In the genomic region with DNA sequence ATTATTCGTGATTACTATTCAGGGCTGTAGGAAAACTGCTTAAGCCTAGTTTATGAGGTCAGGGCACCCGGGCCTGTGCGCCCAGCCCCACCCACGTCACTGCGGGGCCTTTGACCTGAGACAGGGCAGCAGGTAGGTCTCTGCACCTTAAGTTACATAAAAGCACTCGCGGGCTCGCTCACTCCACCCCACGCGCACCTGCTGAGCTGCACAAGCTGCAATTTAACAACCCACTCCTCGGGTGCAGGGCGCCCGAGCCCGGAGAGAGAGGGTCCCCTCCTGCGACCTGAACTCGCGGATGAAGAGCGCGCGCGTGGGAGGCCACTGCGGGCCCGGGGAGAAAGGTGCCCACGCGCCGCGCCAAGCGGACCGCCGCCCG, we compare ENCODE assay signal across 8 cellular contexts. TPM values are rescaled to one million over a fixed set of nuclear protein-coding genes. Genes with fewer than 3 reads are reported as not detected.
DNase-seq lines count a peak whose midpoint lies in the region; ATAC-seq and TF ChIP-seq lines count a peak whose summit lies in the region.

No MANE protein-coding gene starts in this region.

- peak overlapping the region; percentile 43; the same call in 1 of the 2 replicates for H3K4ac ChIP-seq in IMR-90 (ENCODE audit: low read depth, low read length)

- H3K14ac ChIP-seq in IMR-90 (replicated peaks; ENCODE audit: low read depth, low read length): no peak overlapping the region

- WGBS in IMR-90 (ENCODE audit: extremely low coverage in 2 of 2, insufficient read length in 1 of 2), 2 experiments: no CpG with 5 or more reads among the region's 31 CpGs
- 0% methylated on average over 31 of the region's 31 CpGs for WGBS in aorta, 2 donors

- H3K36me3 ChIP-seq in IMR-90 (ENCODE audit: control insufficient read depth, insufficient read depth, low read length) (peaks cover 16% of the 10 kb centered on the region), breast epithelium (no peaks in the 10 kb centered on the region), mucosa of descending colon (ENCODE audit: low read depth) (no peaks in the 10 kb centered on the region), aorta (ENCODE audit: control insufficient read depth in 1 of 2, insufficient read depth in 2 of 2, low read length in 1 of 2) (peaks cover 2 to 5% of the 10 kb centered on the region in 2 donors)

- peaks cover 29 to 31% of the 10 kb centered on the region in 2 experiments for H3K79me1 ChIP-seq in IMR-90 (ENCODE audit: low read depth in 1 of 2, low read length in 2 of 2)

- H2AFZ ChIP-seq in IMR-90 (replicated peaks; ENCODE audit: low read length, poor library complexity): peak overlapping the region; percentile 97

- H3K9ac ChIP-seq in IMR-90 (ENCODE audit: low read depth, low read length): peak overlapping the region; percentile 81

- H3K4me2 ChIP-seq in IMR-90 (ENCODE audit: low read depth, low read length): peak overlapping the region; percentile 100

- H4K5ac ChIP-seq in IMR-90 (ENCODE audit: low read depth, low read length): no peak overlapping the region

- intact Hi-C loops in activated naive CD4-positive, alpha-beta T cell treated with anti-CD3 and anti-CD28 coated beads for 36 hours (cut with micrococcal nuclease): loop anchor here (1.0 to 2.0 kb wide), 2 partner anchors 29 to 242 kb away; a partner anchor contains a TSS
- intact Hi-C loops in IMR-90 (cut with micrococcal nuclease) (loop anchor here (2.0 kb wide), 1 partner anchor 36 kb away; a partner anchor contains a TSS), breast epithelium (cut with DNase I; ENCODE audit: low total_unique reads) (no loop called here), mucosa of descending colon (cut with DNase I, micrococcal nuclease) (no loop called here), aorta (cut with DNase I) (loop anchor here in 1 of 2 donors (2.0 kb wide), 1 partner anchor 28 kb away; a partner anchor contains a TSS)

- no peak overlapping the region for H2BK15ac ChIP-seq in IMR-90 (ENCODE audit: low read depth, low read length)

- H3K27ac Mint-ChIP-seq in activated naive CD4-positive, alpha-beta T cell treated with anti-CD3 and anti-CD28 coated beads for 36 hours: peak overlapping the region; percentile 26

- TF ChIP-seq POLR2A in IMR-90 (IDR thresholded peaks at IDR 0.05; ENCODE audit: low read depth, low read length) (no peak), breast epithelium (IDR thresholded peaks at IDR 0.05) (no peak)

- BruUV-seq in IMR-90 (replicated peaks; lab: Mats Ljungman, UMichigan): no TSS peak

- TF ChIP-seq RAD21 in IMR-90 (IDR thresholded peaks at IDR 0.05; ENCODE audit: low read length): no peak

- in situ Hi-C loops in IMR-90 (cut with MboI; ENCODE audit: low sequenced_read_pairs): no loop called here

- H3K27me3 Mint-ChIP-seq in activated naive CD4-positive, alpha-beta T cell treated with anti-CD3 and anti-CD28 coated beads for 36 hours (ENCODE audit: low read depth): peaks cover 10% of the 10 kb centered on the region

- CTCF ChIA-PET in activated naive CD4-positive, alpha-beta T cell treated with anti-CD3 and anti-CD28 coated beads for 36 hours (lab: Charles Lee): interaction anchor here (0.8 to 3.2 kb wide), 2 partner anchors 12 to 29 kb away, joined by 3 to 20 read pairs; no protein-coding TSS in a partner anchor
- CTCF ChIA-PET in IMR-90 (lab: Yijun Ruan, JAX): interaction anchor here (0.6 to 1.7 kb wide), 3 partner anchors 9 to 11 kb away, joined by 3 to 5 read pairs (median 4); no protein-coding TSS in a partner anchor

- peaks cover 12% of the 10 kb centered on the region for H3K27me3 ChIP-seq in IMR-90 (ENCODE audit: control insufficient read depth, insufficient read depth, low read length)
- peaks cover 0 to 5% of the 10 kb centered on the region in 2 donors for H3K27me3 ChIP-seq in breast epithelium
- H3K27me3 ChIP-seq in aorta (ENCODE audit: control insufficient read depth in 1 of 2, insufficient read depth in 2 of 2, low read length in 1 of 2): no peaks in the 10 kb centered on the region

- H3K4me1 ChIP-seq in IMR-90 (ENCODE audit: control insufficient read depth, insufficient read depth, low read length): peaks cover 4% of the 10 kb centered on the region; the same call in 1 of the 2 replicates
- peaks cover 4 to 5% of the 10 kb centered on the region in 2 donors for H3K4me1 ChIP-seq in breast epithelium
- peaks cover 11% of the 10 kb centered on the region for H3K4me1 ChIP-seq in mucosa of descending colon (ENCODE audit: low read depth)
- no peaks in the 10 kb centered on the region for H3K4me1 ChIP-seq in aorta (ENCODE audit: control insufficient read depth in 1 of 2, insufficient read depth in 2 of 2, low read length in 2 of 2)

- H4K8ac ChIP-seq in IMR-90 (ENCODE audit: low read depth in 2 of 2, low read length in 2 of 2): peak overlapping the region; percentile 20 to 93; a peak in 2 of 4 replicates

- H3K4me3 Mint-ChIP-seq in activated naive CD4-positive, alpha-beta T cell treated with anti-CD3 and anti-CD28 coated beads for 36 hours: peak overlapping the region; percentile 87

- H2BK5ac ChIP-seq in IMR-90 (ENCODE audit: low read depth, low read length, poor library complexity, severe bottlenecking): no peak overlapping the region

- dilution Hi-C loops in IMR-90 (cut with HindIII; ENCODE audit: low sequenced_read_pairs, unreplicated experiment): no loop called here

- no peak overlapping the region for H2BK20ac ChIP-seq in IMR-90 (ENCODE audit: low read depth, low read length)

- H3K27ac ChIP-seq in IMR-90 (ENCODE audit: insufficient read depth, low read length) (peak overlapping the region; percentile 50; the same call in 1 of the 2 replicates), breast epithelium (peak overlapping the region in 1 of 2 donors; percentile 60), aorta (ENCODE audit: low read depth in 1 of 2, low read length in 2 of 2) (no peak overlapping the region)

- no peak overlapping the region for H2BK120ac ChIP-seq in IMR-90 (ENCODE audit: low read depth, low read length)

- peak overlapping the region; percentile 83; the same call in 1 of the 2 replicates for H3K23ac ChIP-seq in IMR-90 (ENCODE audit: low read depth, low read length)

- no peak overlapping the region for H3K18ac ChIP-seq in IMR-90 (ENCODE audit: low read depth, low read length)

- peak overlapping the region; percentile 36 for H2AK5ac ChIP-seq in IMR-90 (ENCODE audit: low read depth, low read length)

- H4K91ac ChIP-seq in IMR-90 (ENCODE audit: insufficient read depth, low read depth, low read length): no peak overlapping the region; the same call in 1 of the 2 replicates

- H3K9me1 ChIP-seq in IMR-90 (ENCODE audit: insufficient read depth, low read length): no peaks in the 10 kb centered on the region; the same call in 1 of the 2 replicates

- peaks cover 26% of the 10 kb centered on the region for H3K4me1 Mint-ChIP-seq in activated naive CD4-positive, alpha-beta T cell treated with anti-CD3 and anti-CD28 coated beads for 36 hours (ENCODE audit: low read depth)

- peak overlapping the region; percentile 47 for H2AK9ac ChIP-seq in IMR-90 (replicated peaks; ENCODE audit: low read depth, low read length, poor library complexity)

- H3K56ac ChIP-seq in IMR-90 (ENCODE audit: extremely low read depth, insufficient read depth, low read length): peak overlapping the region; percentile 55; the same call in 1 of the 2 replicates

- H3K9me3 Mint-ChIP-seq in activated naive CD4-positive, alpha-beta T cell treated with anti-CD3 and anti-CD28 coated beads for 36 hours: no peaks in the 10 kb centered on the region

- POLR2A ChIA-PET in IMR-90 (lab: Charles Lee; ENCODE audit: unreplicated experiment): no interaction called here

- peaks cover 4% of the 10 kb centered on the region; the same call in 1 of the 2 replicates for H4K20me1 ChIP-seq in IMR-90 (ENCODE audit: insufficient read depth, low read length)

- TF ChIP-seq CTCF in IMR-90 (conservative IDR thresholded peaks at IDR 0.05; ENCODE audit: low read depth, low read length): no peak
- no peak for TF ChIP-seq CTCF in breast epithelium (IDR thresholded peaks at IDR 0.05)
- TF ChIP-seq CTCF in mucosa of descending colon (IDR thresholded peaks at IDR 0.05): no peak

- DNase-seq in activated naive CD4-positive, alpha-beta T cell treated with anti-CD3 and anti-CD28 coated beads for 36 hours: peak; percentile 22
- no peak for DNase-seq in activated naive CD4-positive, alpha-beta T cell (lab: John Stamatoyannopoulos, UW)
- DNase-seq in IMR-90: no peak
- DNase-seq in breast epithelium (ENCODE audit: low spot score in 2 of 2): no peak
- DNase-seq in mucosa of descending colon: peak; percentile 73 to 80 (median 79)
- DNase-seq in aorta: no peak
- DNase-seq in DMS 273 (lab: John Stamatoyannopoulos, UW; ENCODE audit: unreplicated experiment): no peak
- DNase-seq in GF-D8 (lab: John Stamatoyannopoulos, UW): no peak

- ATAC-seq in IMR-90 (ENCODE audit: low read depth) (no peak; the same call in 1 of the 2 replicates), mucosa of descending colon (peak; percentile 69), aorta (ENCODE audit: low FRiP score) (no peak)

- peak overlapping the region; percentile 98 for H3K4me3 ChIP-seq in IMR-90 (ENCODE audit: insufficient read depth, low read depth, low read length)
- peak overlapping the region; percentile 64 to 88 (median 81) for H3K4me3 ChIP-seq in breast epithelium
- peak overlapping the region; percentile 52 for H3K4me3 ChIP-seq in mucosa of descending colon
- H3K4me3 ChIP-seq in aorta (ENCODE audit: low read length in 2 of 2): peak overlapping the region; percentile 91 to 98

- no peaks in the 10 kb centered on the region for H3K9me3 ChIP-seq in IMR-90 (ENCODE audit: control insufficient read depth, insufficient read depth, low read length)
- H3K9me3 ChIP-seq in breast epithelium: no peaks in the 10 kb centered on the region
- no peaks in the 10 kb centered on the region for H3K9me3 ChIP-seq in mucosa of descending colon
- no peaks in the 10 kb centered on the region for H3K9me3 ChIP-seq in aorta (ENCODE audit: control insufficient read depth, low read length)

- H3K36me3 Mint-ChIP-seq in activated naive CD4-positive, alpha-beta T cell treated with anti-CD3 and anti-CD28 coated beads for 36 hours (ENCODE audit: low read depth): peaks cover 21% of the 10 kb centered on the region

RNA-seq across cellular contexts. Expression of a gene that starts 0.5 kb away (rescaled TPM):
- 10 to 100 TPM; 31.3 to 33.2 TPM for total RNA-seq in activated naive CD4-positive, alpha-beta T cell treated with anti-CD3 and anti-CD28 coated beads for 36 hours
- total RNA-seq in IMR-90 (2012; rRNA removed) (53.9 and 61.7 TPM in 2 replicates), breast epithelium (10 to 100 TPM; 54.0 to 61.6 (median 54.7) TPM), mucosa of descending colon (10 to 100 TPM; 50.4 to 72.3 (median 55.8) TPM), aorta (10 to 100 TPM; 49.7 to 55.8 TPM)
- polyA plus RNA-seq in IMR-90 (2012; rRNA removed) (36.4 and 37.2 TPM in 2 replicates), aorta (10 to 100 TPM; 21.2 to 30.8 TPM)
- 23.0 and 23.1 TPM in 2 replicates for polyA plus RNA-seq in IMR-90 (2012; cell fraction: cytosol; rRNA removed)
- 8.0 and 15.4 TPM in 2 replicates for polyA plus RNA-seq in IMR-90 (2012; cell fraction: nucleus; rRNA removed; ENCODE audit: low replicate concordance)

RNA-seq across cellular contexts. Expression of a gene that starts 8.7 kb away (rescaled TPM):
- total RNA-seq in activated naive CD4-positive, alpha-beta T cell treated with anti-CD3 and anti-CD28 coated beads for 36 hours: not detected
- total RNA-seq in IMR-90 (2012; rRNA removed): not detected in 2 replicates
- not detected in 2 replicates for polyA plus RNA-seq in IMR-90 (2012; rRNA removed)
- not detected in 2 replicates for polyA plus RNA-seq in IMR-90 (2012; cell fraction: cytosol; rRNA removed)
- polyA plus RNA-seq in IMR-90 (2012; cell fraction: nucleus; rRNA removed; ENCODE audit: low replicate concordance): not detected in 2 replicates
- not detected for total RNA-seq in breast epithelium
- not detected for total RNA-seq in mucosa of descending colon
- not detected for total RNA-seq in aorta
- not detected for polyA plus RNA-seq in aorta

RNA-seq across cellular contexts. Expression of a gene that starts 25.6 kb away (rescaled TPM):
- under 1 TPM; 0.07 TPM for total RNA-seq in activated naive CD4-positive, alpha-beta T cell treated with anti-CD3 and anti-CD28 coated beads for 36 hours
- total RNA-seq in IMR-90 (2012; rRNA removed): 1.7 and 1.8 TPM in 2 replicates
- 5.2 and 6.5 TPM in 2 replicates for polyA plus RNA-seq in IMR-90 (2012; rRNA removed)
- polyA plus RNA-seq in IMR-90 (2012; cell fraction: cytosol; rRNA removed): 4.8 and 9.2 TPM in 2 replicates
- polyA plus RNA-seq in IMR-90 (2012; cell fraction: nucleus; rRNA removed; ENCODE audit: low replicate concordance): 11.6 and 25.5 TPM in 2 replicates
- total RNA-seq in breast epithelium: 10 to 100 TPM in 1 of 3 donors, 1 to 10 TPM in 2; 5.4 to 34.6 (median 6.6) TPM
- total RNA-seq in mucosa of descending colon: 10 to 100 TPM; 20.2 to 28.3 (median 20.4) TPM
- 10 to 100 TPM in 1 of 2 donors, 1 to 10 TPM in 1; 4.5 to 17.0 TPM for total RNA-seq in aorta
- 1 to 10 TPM; 3.7 to 4.4 TPM for polyA plus RNA-seq in aorta

RNA-seq across cellular contexts. Expression of a gene that starts 29.4 kb away (rescaled TPM):
- 1 to 10 TPM; 3.2 to 4.1 TPM for total RNA-seq in activated naive CD4-positive, alpha-beta T cell treated with anti-CD3 and anti-CD28 coated beads for 36 hours
- total RNA-seq in IMR-90 (2012; rRNA removed) (2.7 and 3.9 TPM in 2 replicates), breast epithelium (10 to 100 TPM in 2 of 3 donors, 1 to 10 TPM in 1; 2.7 to 32.4 (median 29.9) TPM), mucosa of descending colon (10 to 100 TPM; 35.4 to 63.9 (median 35.9) TPM), aorta (10 to 100 TPM; 13.2 to 31.4 TPM)
- polyA plus RNA-seq in IMR-90 (2012; rRNA removed) (17.2 and 42.9 TPM in 2 replicates), aorta (10 to 100 TPM in 1 of 2 donors, 1 to 10 TPM in 1; 1.5 to 15.8 TPM)
- polyA plus RNA-seq in IMR-90 (2012; cell fraction: cytosol; rRNA removed): 4.7 and 5.1 TPM in 2 replicates
- polyA plus RNA-seq in IMR-90 (2012; cell fraction: nucleus; rRNA removed; ENCODE audit: low replicate concordance): 181 and 244 TPM in 2 replicates

RNA-seq across cellular contexts. Expression of a gene that starts 35.9 kb away (rescaled TPM):
- total RNA-seq in activated naive CD4-positive, alpha-beta T cell treated with anti-CD3 and anti-CD28 coated beads for 36 hours: 100 to 1,000 TPM; 507 to 553 TPM
- total RNA-seq in IMR-90 (2012; rRNA removed) (26.2 and 71.9 TPM in 2 replicates), breast epithelium (100 to 1,000 TPM; 210 to 329 (median 306) TPM), mucosa of descending colon (100 to 1,000 TPM; 349 to 387 (median 350) TPM), aorta (100 to 1,000 TPM; 309 to 335 TPM)
- polyA plus RNA-seq in IMR-90 (2012; rRNA removed) (131 and 154 TPM in 2 replicates), aorta (100 to 1,000 TPM; 370 to 547 TPM)
- 17.4 and 27.5 TPM in 2 replicates for polyA plus RNA-seq in IMR-90 (2012; cell fraction: cytosol; rRNA removed)
- 9.8 and 38.0 TPM in 2 replicates for polyA plus RNA-seq in IMR-90 (2012; cell fraction: nucleus; rRNA removed; ENCODE audit: low replicate concordance)

Comparison
In these comparisons a context has a peak if more than half of its experiments do, and no peak if none do; other contexts are left out.
1. DNase-seq: peak in activated naive CD4-positive, alpha-beta T cell treated with anti-CD3 and anti-CD28 coated beads for 36 hours (single experiment) and mucosa of descending colon (3 of 3); none in activated naive CD4-positive, alpha-beta T cell (0 of 4), IMR-90 (single experiment), breast epithelium (0 of 2), aorta (0 of 2), DMS 273 (single experiment) and GF-D8 (single experiment).
2. intact Hi-C loops: an anchor here in activated naive CD4-positive, alpha-beta T cell treated with anti-CD3 and anti-CD28 coated beads for 36 hours (1.0 to 2.0 kb wide) and IMR-90 (2.0 kb wide); none called in breast epithelium and mucosa of descending colon.
3. Peak in every context shown above with its lines, with median percentiles within 50 percentile points of each other: H3K4me3 ChIP-seq.